In genomic region chr10:33306756-33307519, GRCh38 we compare ENCODE assay signal across 15 cellular contexts. TPM values are rescaled to one million over a fixed set of nuclear protein-coding genes. Genes with fewer than 3 reads are reported as not detected.
DNase-seq lines count a peak whose midpoint lies in the region; ATAC-seq and TF ChIP-seq lines count a peak whose summit lies in the region.
"Had no signal": no experiment of that assay in that cellular context is flagged by ENCODE, and none has a peak within 500 bp of the region (broad histone marks: within the 10 kb centered on the region; RNA-seq: fewer than 3 reads in every experiment).

No MANE protein-coding gene starts in this region.

- POLR2A ChIA-PET in Panc1 (lab: Charles Lee), result interaction anchor here (0.6 kb wide), 1 partner anchor 64 kb away, joined by 3 read pairs; no protein-coding TSS in a partner anchor

- peak; percentile 76 for ATAC-seq in Panc1
- ATAC-seq in HG03196 (IDR thresholded peaks at IDR 0.05; ENCODE audit: unreplicated experiment), result no peak
- ATAC-seq: SK-N-SH treated with all-trans-retinoic acid at 6 μM for 48 hours had no signal

- H3K4me3 ChIP-seq in Panc1 (ENCODE audit: low read depth in 2 of 2, low read length in 2 of 2) (no peak overlapping the region), fibroblast of mammary gland (ENCODE audit: control insufficient read depth, low read depth, low read length) (no peak overlapping the region), neural progenitor cell (no peak overlapping the region), HAP-1 (no peak overlapping the region)
- H3K4me3 ChIP-seq: breast epithelium had no signal

- H3K4me1 Mint-ChIP-seq in neural progenitor cell, result peaks cover 18% of the 10 kb centered on the region

- H3K9me3 ChIP-seq in Panc1 (ENCODE audit: control insufficient read depth, insufficient read depth, low read depth, low read length) (no peaks in the 10 kb centered on the region), neural progenitor cell (ENCODE audit: low read depth) (no peaks in the 10 kb centered on the region), HAP-1 (no peaks in the 10 kb centered on the region)
- H3K9me3 ChIP-seq: breast epithelium had no signal

- BruUV-seq in Panc1 (replicated peaks; lab: Mats Ljungman, UMichigan), result no TSS peak

- intact Hi-C loops in Panc1 (cut with micrococcal nuclease; ENCODE audit: unreplicated experiment), result no loop called here

- H3K36me3 ChIP-seq in Panc1 (ENCODE audit: control insufficient read depth, insufficient read depth, low read length) (no peaks in the 10 kb centered on the region; the same call in 1 of the 2 replicates), neural progenitor cell (no peaks in the 10 kb centered on the region), HAP-1 (replicated peaks) (no peaks in the 10 kb centered on the region)
- H3K36me3 ChIP-seq: breast epithelium had no signal

- H3F3A ChIP-seq in neural progenitor cell (ENCODE audit: low read depth), result no peaks in the 10 kb centered on the region

- H2AFZ ChIP-seq in neural progenitor cell (replicated peaks), result peak overlapping the region; percentile 32

- H3K79me2 ChIP-seq in neural progenitor cell (ENCODE audit: low read depth), result no peaks in the 10 kb centered on the region

- H3K27ac Mint-ChIP-seq in neural progenitor cell, result no peak overlapping the region
- H3K27ac Mint-ChIP-seq: CD4-positive, CD25-positive, alpha-beta regulatory T cell had no signal

- no peaks in the 10 kb centered on the region for H3K27me3 Mint-ChIP-seq in neural progenitor cell (ENCODE audit: insufficient read depth, low read depth)

- in situ Hi-C loops in Panc1 (cut with HindIII; ENCODE audit: low pct_unique_long_range_greater_than_20kb, low sequenced_read_pairs) (no loop called here), HAP-1 (cut with MboI; ENCODE audit: low sequenced_read_pairs) (no loop called here)

- no peak overlapping the region for H3K4me3 Mint-ChIP-seq in neural progenitor cell
- H3K4me3 Mint-ChIP-seq: CD4-positive, CD25-positive, alpha-beta regulatory T cell had no signal

- H3K27me3 ChIP-seq in Panc1 (ENCODE audit: control insufficient read depth, insufficient read depth, low read length) (no peaks in the 10 kb centered on the region), neural progenitor cell (no peaks in the 10 kb centered on the region), HAP-1 (ENCODE audit: low read depth) (no peaks in the 10 kb centered on the region)
- H3K27me3 ChIP-seq: breast epithelium had no signal

- peaks cover 7% of the 10 kb centered on the region for H3K9me3 Mint-ChIP-seq in neural progenitor cell

- H3K27ac ChIP-seq in Panc1 (ENCODE audit: low read length), result peak overlapping the region; percentile 96
- no peak overlapping the region for H3K27ac ChIP-seq in neural progenitor cell
- H3K27ac ChIP-seq: breast epithelium had no signal

- H3K9ac ChIP-seq in neural progenitor cell, result no peak overlapping the region

- DNase-seq in ELR (ENCODE audit: low read depth) (peak; percentile 36), Panc1 (ENCODE audit: low read depth, low spot score) (no peak), fibroblast of mammary gland (ENCODE audit: low read depth) (peak; percentile 84), neural progenitor cell (ENCODE audit: low spot score) (no peak), LoVo (ENCODE audit: low spot score) (no peak), HAP-1 (ENCODE audit: low spot score in 2 of 2) (no peak), NOMO-1 treated with dmso at 0.1 percent for 144 hours (lab: John Stamatoyannopoulos, UW; ENCODE audit: unreplicated experiment) (no peak)
- DNase-seq: activated CD8-positive, alpha-beta memory T cell treated with anti-CD3 and anti-CD28 coated beads for 24 hours; activated naive CD4-positive, alpha-beta T cell; CD4-positive, CD25-positive, alpha-beta regulatory T cell; MM.1S; stimulated activated naive CD4-positive, alpha-beta T cell had no signal

- peaks cover 22% of the 10 kb centered on the region for H3K36me3 Mint-ChIP-seq in neural progenitor cell
- H3K36me3 Mint-ChIP-seq: CD4-positive, CD25-positive, alpha-beta regulatory T cell had no signal

- no peak overlapping the region for H3K4me2 ChIP-seq in neural progenitor cell

- H3K4me1 ChIP-seq in Panc1 (ENCODE audit: control insufficient read depth, insufficient read depth, low read length) (peaks cover 38% of the 10 kb centered on the region), neural progenitor cell (peaks cover 9% of the 10 kb centered on the region), HAP-1 (peaks cover 20% of the 10 kb centered on the region)
- H3K4me1 ChIP-seq: breast epithelium had no signal

- CTCF ChIA-PET in Panc1 (lab: Charles Lee), result no interaction called here

- no peaks in the 10 kb centered on the region for H4K20me1 ChIP-seq in neural progenitor cell (ENCODE audit: low read depth)

- TF ChIP-seq CTCF in Panc1 (IDR thresholded peaks at IDR 0.05) (no peak), fibroblast of mammary gland (conservative IDR thresholded peaks at IDR 0.05; ENCODE audit: control insufficient read depth, insufficient read depth, low read depth, low read length) (no peak), neural progenitor cell (IDR thresholded peaks at IDR 0.05) (no peak)

RNA-seq across cellular contexts. Expression of gene NRP1, which starts 27.5 kb away (rescaled TPM):
- total RNA-seq in Panc1 (2021; ENCODE audit: unreplicated experiment) (93.4 TPM), neural progenitor cell (ENCODE audit: low replicate concordance) (1.9 and 2.0 TPM in 2 replicates)
- 75.5 TPM for polyA plus RNA-seq in Panc1 (2012; ENCODE audit: insufficient read length)
- total RNA-seq: CD4-positive, CD25-positive, alpha-beta regulatory T cell had no signal

Comparison
In these comparisons a context has a peak if more than half of its experiments do, and no peak if none do; other contexts are left out.
1. DNase-seq: peak in ELR (single experiment) and fibroblast of mammary gland (single experiment); none in Panc1 (single experiment), neural progenitor cell (single experiment), LoVo (single experiment), HAP-1 (0 of 2) and NOMO-1 treated with dmso at 0.1 percent for 144 hours (single experiment).
2. RNA of gene NRP1, which starts 27.5 kb away (total RNA-seq): 93.4 TPM in Panc1 (single experiment); 1.9 to 2.0 TPM in neural progenitor cell; every median in the first group is over 10 times any median in the second.